23 cellular contexts compared by ENCODE assay signal in genomic region chr3:15181964-15182363, GRCh38.
"Had no signal": no experiment of that assay in that cellular context is flagged by ENCODE, and none has a peak within 500 bp of the region (broad histone marks: within the 10 kb centered on the region; RNA-seq: fewer than 3 reads in every experiment).

No MANE protein-coding gene starts in this region.

- H3K9ac ChIP-seq: KMS-11 had no signal

- H3K27ac ChIP-seq: HL-60, KMS-11, PC-9, Peyer's patch, SJCRH30, SK-N-MC had no signal

- H3K4me1 ChIP-seq: Peyer's patch, SJCRH30 had no signal

- H3K9me3 ChIP-seq: Peyer's patch, SJCRH30 had no signal

- DNase-seq: Kasumi-1, MV-4-11, NCI-H1048, NCI-H1105, NCI-H1417, NCI-H146, NCI-H1694 treated with DMSO at 0.1 percent for 48 hours, NCI-H1930, NCI-H2081, NCI-H2107, NCI-H2227 treated with DMSO at 0.1 percent for 48 hours, NCI-H524, NCI-H526 treated with DMSO at 0.1 percent for 48 hours, NCI-H748 treated with DMSO at 0.1 percent for 48 hours, OCI-M1, PC-9, Peyer's patch, SHP77 treated with DMSO at 0.1 percent for 48 hours, SJCRH30 had no signal

- H2AFZ ChIP-seq: PC-9 had no signal

- H3K4me3 ChIP-seq: K562, PC-9, Peyer's patch, SJCRH30, SK-N-MC had no signal

- H3K27me3 ChIP-seq: Peyer's patch, SJCRH30 had no signal

- H3K4me2 ChIP-seq: KMS-11, PC-9 had no signal

- H3K36me3 ChIP-seq: Peyer's patch, SJCRH30 had no signal
